ENCODE assay signal across 14 cellular contexts in genomic region chr5:124528838-124529237, GRCh38.
DNase-seq lines count a peak whose midpoint lies in the region; ATAC-seq lines count a peak whose summit lies in the region.
"Had no signal": no experiment of that assay in that cellular context is flagged by ENCODE, and none has a peak within 500 bp of the region (broad histone marks: within the 10 kb centered on the region; RNA-seq: fewer than 3 reads in every experiment).

No MANE protein-coding gene starts in this region.

- DNase-seq in M059J (ENCODE audit: low read depth) (peak; percentile 73), skeletal muscle cell (ENCODE audit: low read depth) (peak; percentile 53), NCI-H2029 treated with DMSO at 0.1 percent for 48 hours (lab: John Stamatoyannopoulos, UW) (no peak), NCI-H187 treated with DMSO at 0.1 percent for 48 hours (lab: John Stamatoyannopoulos, UW) (no peak), hippocampal formation (lab: John Stamatoyannopoulos, UW) (no peak)
- no peak for DNase-seq in stimulated activated naive CD4-positive, alpha-beta T cell (lab: John Stamatoyannopoulos, UW)
- DNase-seq: endodermal cell; naive thymus-derived CD4-positive, alpha-beta T cell; NCI-H187; transverse colon had no signal

- no peak overlapping the region for H3K4me3 ChIP-seq in skeletal muscle cell (ENCODE audit: low read depth, low read length)
- H3K4me3 ChIP-seq: breast epithelium, transverse colon had no signal

- ATAC-seq in GM18907 (IDR thresholded peaks at IDR 0.05; ENCODE audit: unreplicated experiment) = peak; percentile 37
- peak; percentile 50 for ATAC-seq in HG02588 (IDR thresholded peaks at IDR 0.05; ENCODE audit: unreplicated experiment)
- ATAC-seq: activated CD4-positive, CD25-positive, alpha-beta regulatory T cell treated with anti-CD3 and anti-CD28 coated beads, Interleukin-2, amount 50 U/mL, for 24 hours; naive thymus-derived CD4-positive, alpha-beta T cell had no signal

Comparison
In these comparisons a context has a peak if more than half of its experiments do, and no peak if none do; other contexts are left out.
1. DNase-seq: peak in M059J (single experiment) and skeletal muscle cell (single experiment); none in stimulated activated naive CD4-positive, alpha-beta T cell (0 of 6), NCI-H2029 treated with DMSO at 0.1 percent for 48 hours (single experiment), NCI-H187 treated with DMSO at 0.1 percent for 48 hours (single experiment) and hippocampal formation (0 of 2).